In genomic region chr10:29648114-29648982, GRCh38 we compare ENCODE assay signal across 8 cellular contexts. TPM values are rescaled to one million over a fixed set of nuclear protein-coding genes. Genes with fewer than 3 reads are reported as not detected.
DNase-seq lines count a peak whose midpoint lies in the region; FAIRE-seq and TF ChIP-seq lines count a peak whose summit lies in the region.

No MANE protein-coding gene starts in this region.

- WGBS in sigmoid colon, 2 donors, result 15 to 44% methylated on average over 9 of the region's 9 CpGs

- intact Hi-C loops in Caco-2 (cut with micrococcal nuclease; ENCODE audit: unreplicated experiment), result loop anchor here (1.0 kb wide), 1 partner anchor 11 kb away; no protein-coding TSS in a partner anchor
- intact Hi-C loops in sigmoid colon (cut with DNase I), result no loop called here

- H3K36me3 Mint-ChIP-seq in Caco-2 (ENCODE audit: insufficient read depth, unreplicated experiment), result peaks cover 21% of the 10 kb centered on the region

- H3K4me1 ChIP-seq in Caco-2, result peaks cover 32% of the 10 kb centered on the region
- H3K4me1 ChIP-seq in fibroblast of lung (ENCODE audit: control insufficient read depth, extremely low read depth, insufficient read depth, low read length), result peaks cover 33% of the 10 kb centered on the region
- peaks cover 0 to 93% (median 83%) of the 10 kb centered on the region in 4 donors for H3K4me1 ChIP-seq in sigmoid colon

- H3K9me3 Mint-ChIP-seq in Caco-2 (ENCODE audit: unreplicated experiment), result peaks cover 11% of the 10 kb centered on the region

- no peaks in the 10 kb centered on the region for H3K79me2 ChIP-seq in fibroblast of lung (ENCODE audit: control insufficient read depth, insufficient read depth, low read length)

- H3K9me3 ChIP-seq in Caco-2 (no peaks in the 10 kb centered on the region; the same call in 1 of the 2 replicates), fibroblast of lung (ENCODE audit: control insufficient read depth, insufficient read depth, low read depth, low read length) (no peaks in the 10 kb centered on the region), sigmoid colon (no peaks in the 10 kb centered on the region)

- H3K27me3 ChIP-seq in Caco-2 (replicated peaks; ENCODE audit: control insufficient read depth, insufficient read depth, low read length) (no peaks in the 10 kb centered on the region), fibroblast of lung (ENCODE audit: control insufficient read depth, insufficient read depth, low read length) (no peaks in the 10 kb centered on the region), sigmoid colon (no peaks in the 10 kb centered on the region)

- H4K20me1 ChIP-seq in fibroblast of lung (ENCODE audit: control insufficient read depth, extremely low read depth, insufficient read depth, low read length), result no peaks in the 10 kb centered on the region

- no peak overlapping the region for H3K4me3 Mint-ChIP-seq in Caco-2 (ENCODE audit: unreplicated experiment)

- no peak for TF ChIP-seq CTCF in Caco-2 (IDR thresholded peaks at IDR 0.05; ENCODE audit: insufficient read depth in 1 of 2, low read depth in 1 of 2, low read length in 1 of 2, severe bottlenecking in 1 of 2, unreplicated experiment in 1 of 2)
- no peak for TF ChIP-seq CTCF in fibroblast of lung (conservative IDR thresholded peaks at IDR 0.05 in 1 of 2, IDR thresholded peaks at IDR 0.05 in 1 of 2; ENCODE audit: low read depth in 1 of 2, low read length in 2 of 2)
- TF ChIP-seq CTCF in sigmoid colon (IDR thresholded peaks at IDR 0.05), result no peak
- no peak for TF ChIP-seq CTCF in GM20000 (IDR thresholded peaks at IDR 0.05; ENCODE audit: extremely low read depth, missing control alignments)

- H3K27ac ChIP-seq in fibroblast of lung (ENCODE audit: insufficient read depth, low read length) (peak overlapping the region; percentile 54), sigmoid colon (peak overlapping the region; percentile 78 to 90 (median 85))

- H3K27ac Mint-ChIP-seq in Caco-2 (ENCODE audit: unreplicated experiment), result peak overlapping the region; percentile 53

- POLR2A ChIA-PET in Caco-2 (lab: Charles Lee), result interaction anchor here (0.6 kb wide), 2 partner anchors 30 to 238 kb away, joined by 3 read pairs; no protein-coding TSS in a partner anchor

- no peak overlapping the region for H2AFZ ChIP-seq in fibroblast of lung (ENCODE audit: low read length)

- H3K36me3 ChIP-seq in Caco-2 (ENCODE audit: control insufficient read depth, insufficient read depth, low read length) (no peaks in the 10 kb centered on the region), fibroblast of lung (ENCODE audit: control insufficient read depth, insufficient read depth, low read length) (no peaks in the 10 kb centered on the region), sigmoid colon (peaks cover 0 to 22% (median 0%) of the 10 kb centered on the region in 4 donors)

- no peak for TF ChIP-seq EP300 in sigmoid colon (IDR thresholded peaks at IDR 0.05)

- FAIRE-seq in urothelium cell line (lab: Jason Lieb, UNC), result no peak

- CTCF ChIA-PET in Caco-2 (lab: Charles Lee), result interaction anchor here (0.6 kb wide), 2 partner anchors 131 to 229 kb away, joined by 3 to 5 read pairs; no protein-coding TSS in a partner anchor

- peaks cover 29% of the 10 kb centered on the region for H3K4me1 Mint-ChIP-seq in Caco-2 (ENCODE audit: low read depth, unreplicated experiment)

- H3K9ac ChIP-seq in fibroblast of lung (ENCODE audit: insufficient read depth, low read length), result no peak overlapping the region

- no peak for TF ChIP-seq POLR2A in sigmoid colon (IDR thresholded peaks at IDR 0.05)

- no TSS peak for BruUV-seq in Caco-2 (replicated peaks; lab: Mats Ljungman, UMichigan)

- no peaks in the 10 kb centered on the region for H3K27me3 Mint-ChIP-seq in Caco-2 (ENCODE audit: insufficient read depth, unreplicated experiment)

- peak; percentile 46 to 56 for DNase-seq in Caco-2
- peak; percentile 12 to 27 for DNase-seq in activated CD4-positive, alpha-beta T cell treated with anti-CD3 and anti-CD28 coated beads, Interleukin-2, amount 50 U/mL, for 48 hours
- DNase-seq in fibroblast of lung (ENCODE audit: low read depth in 2 of 2), result peak; percentile 51 to 62
- no peak for DNase-seq in sigmoid colon
- no peak for DNase-seq in NCI-H187 (lab: John Stamatoyannopoulos, UW)
- no peak for DNase-seq in NCI-H1417 (lab: John Stamatoyannopoulos, UW)
- DNase-seq in GM20000 (ENCODE audit: low spot score), result no peak
- DNase-seq in urothelium cell line (ENCODE audit: low spot score), result no peak

- peak overlapping the region; percentile 55 for H3K4me2 ChIP-seq in fibroblast of lung (ENCODE audit: extremely low read depth, insufficient read depth, low read length)

- H3K4me3 ChIP-seq in Caco-2 (ENCODE audit: low read depth, low read length) (no peak overlapping the region), fibroblast of lung (replicated peaks in 1 of 4; ENCODE audit: control extremely low read depth in 1 of 4, insufficient read depth in 1 of 4, low read depth in 3 of 4, low read length in 4 of 4) (no peak overlapping the region), sigmoid colon (peak overlapping the region in 1 of 4 donors; percentile 6)

RNA-seq across cellular contexts. Expression of gene SVIL, which starts 13.6 kb away (rescaled TPM):
- total RNA-seq in Caco-2 (2022) (54.4 and 70.1 TPM in 2 replicates), fibroblast of lung (60.9 and 94.3 TPM in 2 replicates), sigmoid colon (1,000 to 10,000 TPM in 1 of 4 donors, 100 to 1,000 TPM in 3; 637 to 1,443 (median 763) TPM)
- polyA plus RNA-seq in fibroblast of lung (17.7 and 28.5 TPM in 2 replicates), sigmoid colon (10 to 100 TPM in 2 of 3 donors, 1 to 10 TPM in 1; 8.3 to 42.5 (median 10.8) TPM)
- 24.0 and 29.5 TPM in 2 replicates for polyA plus RNA-seq in fibroblast of lung (2012)
- 92.1 and 148 TPM in 2 replicates for polyA minus RNA-seq in fibroblast of lung (ENCODE audit: low replicate concordance)

Comparison
In these comparisons a context has a peak if more than half of its experiments do, and no peak if none do; other contexts are left out.
1. DNase-seq: peak in Caco-2 (2 of 2), activated CD4-positive, alpha-beta T cell treated with anti-CD3 and anti-CD28 coated beads, Interleukin-2, amount 50 U/mL, for 48 hours (2 of 2) and fibroblast of lung (2 of 2); none in sigmoid colon (single experiment), NCI-H187 (0 of 2), NCI-H1417 (0 of 3), GM20000 (single experiment) and urothelium cell line (single experiment).